In genomic region chr17:79621151-79621940, GRCh38 we compare ENCODE assay signal across 15 cellular contexts. TPM values are rescaled to one million over a fixed set of nuclear protein-coding genes. Genes with fewer than 3 reads are reported as not detected.
A peak's percentile ranks its signal among the peaks of the same experiment; 100 is the strongest.
DNase-seq lines count a peak whose midpoint lies in the region; FAIRE-seq and TF ChIP-seq lines count a peak whose summit lies in the region.
"Had no signal": no experiment of that assay in that cellular context is flagged by ENCODE, and none has a peak within 500 bp of the region (broad histone marks: within the 10 kb centered on the region; RNA-seq: fewer than 3 reads in every experiment).

No MANE protein-coding gene starts in this region.

- H4K91ac ChIP-seq in H1 (replicated peaks; ENCODE audit: insufficient read length, low read length), result no peak overlapping the region

- peaks cover 5 to 13% (median 6%) of the 10 kb centered on the region in 7 donors for H3K9me3 Mint-ChIP-seq in CD14-positive monocyte

- H3K79me2 ChIP-seq in H1 (ENCODE audit: control insufficient read depth in 1 of 2, insufficient read depth in 2 of 2, low read length in 2 of 2), result no peaks in the 10 kb centered on the region
- H3K79me2 ChIP-seq in osteoblast (ENCODE audit: insufficient read depth, low read length), result no peaks in the 10 kb centered on the region

- no peak for TF ChIP-seq EP300 in H1 (IDR thresholded peaks at IDR 0.05; ENCODE audit: borderline replicate concordance in 1 of 2, low read depth in 2 of 2, low read length in 2 of 2)

- peaks cover 5 to 17% (median 10%) of the 10 kb centered on the region in 3 donors for H3K27me3 Mint-ChIP-seq in CD14-positive monocyte (ENCODE audit: low read depth in 3 of 3)

- no peak for TF ChIP-seq RAD21 in H1 (IDR thresholded peaks at IDR 0.05 in 1 of 2, conservative IDR thresholded peaks at IDR 0.05 in 1 of 2; ENCODE audit: low read depth in 2 of 2, low read length in 2 of 2)

- H3K14ac ChIP-seq in H1 (ENCODE audit: insufficient read length), result no peak overlapping the region

- H3K79me1 ChIP-seq in H1 (ENCODE audit: low read depth, low read length), result no peaks in the 10 kb centered on the region

- CTCF ChIA-PET in H1 (lab: Charles Lee; ENCODE audit: partially characterized antibody), result interaction anchor here (3.0 kb wide), 1 partner anchor 9 kb away, joined by 13 read pairs; no protein-coding TSS in a partner anchor

- FAIRE-seq in H1 (lab: Jason Lieb, UNC), result no peak

- intact Hi-C loops in CD14-positive monocyte (cut with micrococcal nuclease), result no loop called here

- POLR2A ChIA-PET in H1 (lab: Charles Lee; ENCODE audit: partially characterized antibody), result no interaction called here

- 88% methylated on average over 27 of the region's 27 CpGs; no CpG with 5 or more reads in 1 of the 2 experiments for WGBS in H1 (ENCODE audit: extremely low coverage in 1 of 2, insufficient coverage in 1 of 2, insufficient read length in 1 of 2, insufficient replicate concordance in 2 of 2, low coverage in 1 of 2, low lambda C conversion rate in 2 of 2, missing lambda C conversion rate in 1 of 2), 2 experiments

- H2BK12ac ChIP-seq in H1 (ENCODE audit: low read depth, low read length), result peak overlapping the region; percentile 33; the same call in 1 of the 2 replicates

- H3K4me3 Mint-ChIP-seq in CD14-positive monocyte, result no peak overlapping the region
- H3K4me3 Mint-ChIP-seq: activated CD4-positive, alpha-beta memory T cell treated with anti-CD3 and anti-CD28 coated beads, Interleukin-2, amount 10 ng/mL, durations not matched to agents 7 days and 5 days; HFFc6 had no signal

- H2BK15ac ChIP-seq in H1 (ENCODE audit: low read length), result no peak overlapping the region

- H3K4me1 ChIP-seq in H1 (replicated peaks in 1 of 4; ENCODE audit: control insufficient read depth in 3 of 4, insufficient read depth in 4 of 4, low read length in 3 of 4) (peaks cover 0 to 10% (median 4%) of the 10 kb centered on the region in 4 experiments; a peak in 5 of 7 replicates), osteoblast (ENCODE audit: insufficient read depth, low read length) (no peaks in the 10 kb centered on the region)

- H3K27me3 ChIP-seq in H1 (replicated peaks in 1 of 4; ENCODE audit: control insufficient read depth in 3 of 4, extremely low read depth in 1 of 4, insufficient read depth in 3 of 4, low read length in 3 of 4), result peaks cover 0 to 6% (median 0%) of the 10 kb centered on the region in 4 experiments; a peak in 1 of 7 replicates
- H3K27me3 ChIP-seq in osteoblast (ENCODE audit: insufficient read depth, low read length), result peaks cover 15% of the 10 kb centered on the region

- no peak overlapping the region for H3K18ac ChIP-seq in H1 (ENCODE audit: extremely low read depth, low read length)

- H2AFZ ChIP-seq in H1 (ENCODE audit: low read length) (no peak overlapping the region), osteoblast (ENCODE audit: low read length) (no peak overlapping the region)

- H4K8ac ChIP-seq in H1 (ENCODE audit: extremely low read depth, insufficient read depth, low read length), result no peak overlapping the region

- H3K4ac ChIP-seq in H1 (replicated peaks; ENCODE audit: insufficient read length, low read depth, low read length), result no peak overlapping the region

- H4K20me1 ChIP-seq in H1 (replicated peaks in 1 of 2; ENCODE audit: control insufficient read depth in 1 of 2, insufficient read depth in 2 of 2, low read length in 2 of 2), result peaks cover 2 to 6% of the 10 kb centered on the region in 2 experiments
- no peaks in the 10 kb centered on the region for H4K20me1 ChIP-seq in osteoblast (ENCODE audit: insufficient read depth, low read length)

- H2BK5ac ChIP-seq in H1 (ENCODE audit: low read depth, low read length), result no peak overlapping the region

- H3K27ac Mint-ChIP-seq in CD14-positive monocyte, result no peak overlapping the region
- H3K27ac Mint-ChIP-seq: activated CD4-positive, alpha-beta memory T cell treated with anti-CD3 and anti-CD28 coated beads, Interleukin-2, amount 10 ng/mL, durations not matched to agents 7 days and 5 days; activated T-helper 2 cell treated with anti-CD3 and anti-CD28 coated beads, Interferon-gamma antibody, Interleukin-2, Interleukin-4, amounts not matched to agents 10 μg/mL and 5 μg/mL and 100 μg/mL, durations not matched to agents 14 hours and 24 hours and 36 hours; HFFc6 had no signal

- 0 out of 2 replicates have a peak, but pooled peaks cover 3% of the 10 kb centered on the region for H3K23me2 ChIP-seq in H1 (ENCODE audit: low read depth, low read length)

- H3K36me3 Mint-ChIP-seq in CD14-positive monocyte, result no peaks in the 10 kb centered on the region

- no peak overlapping the region for H3K23ac ChIP-seq in H1 (ENCODE audit: insufficient read length)

- no peak overlapping the region for H3K4me3 ChIP-seq in H1 (ENCODE audit: extremely low read depth in 1 of 4, insufficient read depth in 2 of 4, low read depth in 3 of 4, low read length in 4 of 4)
- no peak overlapping the region for H3K4me3 ChIP-seq in osteoblast (ENCODE audit: insufficient read depth, low read length)

- H3K27ac ChIP-seq in H1 (ENCODE audit: low read depth, low read length), result no peak overlapping the region
- H3K27ac ChIP-seq in osteoblast (ENCODE audit: low read depth, low read length), result no peak overlapping the region
- H3K27ac ChIP-seq: neutrophil had no signal

- H3K9me3 ChIP-seq in H1 (ENCODE audit: insufficient read depth in 2 of 2, low read depth in 1 of 2, low read length in 1 of 2), result peaks cover 3% of the 10 kb centered on the region in 2 experiments; a peak in 2 of 4 replicates
- H3K9me3 ChIP-seq in osteoblast (ENCODE audit: low read depth, low read length), result no peaks in the 10 kb centered on the region
- H3K9me3 ChIP-seq: neutrophil had no signal

- H3K56ac ChIP-seq in H1 (replicated peaks; ENCODE audit: insufficient read length, low read depth, low read length), result no peak overlapping the region

- H2BK120ac ChIP-seq in H1 (replicated peaks; ENCODE audit: low read depth, low read length), result no peak overlapping the region

- TF ChIP-seq CTCF in CD14-positive monocyte (IDR thresholded peaks at IDR 0.05) (no peak), H1 (IDR thresholded peaks at IDR 0.05; ENCODE audit: control extremely low read depth in 1 of 3, insufficient read depth in 1 of 3, low read depth in 1 of 3, low read length in 3 of 3) (no peak), osteoblast (IDR thresholded peaks at IDR 0.05; ENCODE audit: extremely low read depth, low read depth, low read length) (no peak)

- no peaks in the 10 kb centered on the region for H3K36me3 ChIP-seq in H1 (ENCODE audit: control insufficient read depth in 2 of 4, insufficient read depth in 4 of 4, low read length in 3 of 4)
- H3K36me3 ChIP-seq in osteoblast (ENCODE audit: insufficient read depth, low read length), result no peaks in the 10 kb centered on the region
- H3K36me3 ChIP-seq: neutrophil had no signal

- no peak for TF ChIP-seq POLR2A in H1 (IDR thresholded peaks at IDR 0.05; ENCODE audit: control extremely low read depth in 1 of 2, low read depth in 2 of 2, low read length in 2 of 2)

- H3K9ac ChIP-seq in H1 (replicated peaks in 1 of 4; ENCODE audit: extremely low read depth in 1 of 4, low read depth in 3 of 4, low read length in 3 of 4), result no peak overlapping the region

- no peak overlapping the region for H2BK20ac ChIP-seq in H1 (ENCODE audit: low read length)

- DNase-seq in 8988T, result peak; percentile 1
- peak; percentile 38 for DNase-seq in CD14-positive monocyte (ENCODE audit: low spot score)
- DNase-seq in H1 (ENCODE audit: low read depth in 1 of 2, low spot score in 2 of 2), result peak in 1 of 2 experiments; percentile 37
- DNase-seq in osteoblast (ENCODE audit: insufficient read length, low spot score, missing footprints), result peak; percentile 71
- no peak for DNase-seq in SHP77 (lab: John Stamatoyannopoulos, UW)
- no peak for DNase-seq in NCI-H82 treated with DMSO at 0.1 percent for 48 hours (lab: John Stamatoyannopoulos, UW; ENCODE audit: unreplicated experiment)
- DNase-seq in cerebellar cortex (ENCODE audit: low spot score), result no peak
- DNase-seq: activated CD4-positive, alpha-beta memory T cell treated with anti-CD3 and anti-CD28 coated beads, Interleukin-2, amount 10 ng/mL, durations not matched to agents 7 days and 5 days; HFFc6; NCI-H2029 treated with DMSO at 0.1 percent for 48 hours; NCI-H526; stimulated activated CD4-positive, alpha-beta T cell treated with anti-CD3 and anti-CD28 coated beads, Interleukin-2, amount 100 ng/mL, for 48 hours had no signal

- no peaks in the 10 kb centered on the region for H3K4me1 Mint-ChIP-seq in CD14-positive monocyte
- H3K4me1 Mint-ChIP-seq: activated CD4-positive, alpha-beta memory T cell treated with anti-CD3 and anti-CD28 coated beads, Interleukin-2, amount 10 ng/mL, durations not matched to agents 7 days and 5 days had no signal

- H3K4me2 ChIP-seq in H1 (ENCODE audit: insufficient read depth in 1 of 2, low read depth in 2 of 2, low read length in 2 of 2) (no peak overlapping the region), osteoblast (ENCODE audit: insufficient read depth, low read length) (no peak overlapping the region)

- no peak overlapping the region for H4K5ac ChIP-seq in H1 (ENCODE audit: insufficient read length, low read depth, low read length)

- no peak overlapping the region for H2AK5ac ChIP-seq in H1 (ENCODE audit: low read depth, low read length)

TF ChIP-seq in H1, 55 proteins besides CTCF, POLR2A, EP300 and RAD21:
- TF ChIP-seq CBX5 (IDR thresholded peaks at IDR 0.05; ENCODE audit: low read depth, low read length) (no peak), SRF (IDR thresholded peaks at IDR 0.05; ENCODE audit: low read depth, low read length) (no peak), GABPA (IDR thresholded peaks at IDR 0.05; ENCODE audit: borderline replicate concordance, insufficient read depth, low read length) (no peak)
TF ChIP-seq in H1: peak in this region for 0.

RNA-seq across cellular contexts. Expression of gene RBFOX3, which starts 10.5 kb away (rescaled TPM):
- polyA plus RNA-seq in CD14-positive monocyte (not detected), H1 (2011; rRNA removed) (8.0 and 13.9 TPM in 2 replicates)
- total RNA-seq in H1 (2021; fragmentation: NEBNext Ultra II Directional; extraction: Animal tissue kit (Norgen Biotek cat#: 25700)), result 19.7 and 26.2 TPM in 2 replicates
- 10.0 TPM for polyA plus RNA-seq in H1 (2011; cell fraction: cytosol; rRNA removed)
- polyA plus RNA-seq in H1 (2011; cell fraction: nucleus; rRNA removed), result 20.8 TPM
- polyA plus RNA-seq in H1 (2012, experiment 1 of 2), result 17.5 to 29.6 TPM (median 23.9 TPM) in 4 replicates
- polyA plus RNA-seq in H1 (2012, experiment 2 of 2), result 11.2 TPM
- polyA plus RNA-seq in H1 (2013, experiment 1 of 2), result 33.0 TPM
- polyA plus RNA-seq in H1 (2013, experiment 2 of 2), result 28.2 TPM
- 1.9 and 2.5 TPM in 2 replicates for polyA minus RNA-seq in H1 (2011; rRNA and poly(A)+ RNA removed)
- 6.4 TPM for polyA minus RNA-seq in H1 (2011; cell fraction: cytosol; rRNA and poly(A)+ RNA removed)
- 14.4 TPM for polyA minus RNA-seq in H1 (2011; cell fraction: nucleus; rRNA and poly(A)+ RNA removed)
- total RNA-seq in osteoblast, result not detected in 2 replicates
- total RNA-seq: activated CD4-positive, alpha-beta memory T cell treated with anti-CD3 and anti-CD28 coated beads, Interleukin-2, amount 10 ng/mL, durations not matched to agents 7 days and 5 days; activated T-helper 2 cell treated with anti-CD3 and anti-CD28 coated beads, Interferon-gamma antibody, Interleukin-2, Interleukin-4, amounts not matched to agents 10 μg/mL and 5 μg/mL and 100 μg/mL, durations not matched to agents 14 hours and 24 hours and 36 hours; HFFc6; MCF 10A had no signal

Comparison
In these comparisons a context has a peak if more than half of its experiments do, and no peak if none do; other contexts are left out.
1. DNase-seq: peak in 8988T (single experiment), CD14-positive monocyte (single experiment) and osteoblast (single experiment); none in SHP77 (0 of 2), NCI-H82 treated with DMSO at 0.1 percent for 48 hours (single experiment) and cerebellar cortex (single experiment).
2. RNA of gene RBFOX3, which starts 10.5 kb away (total RNA-seq): 19.7 to 26.2 TPM in H1; not detected in osteoblast; every median in the first group is over 10 times any median in the second.